10 cellular contexts compared by ENCODE assay signal in genomic region chr5:161676109-161676508, GRCh38. TPM values are rescaled to one million over a fixed set of nuclear protein-coding genes. Genes with fewer than 3 reads are reported as not detected.
DNase-seq lines count a peak whose midpoint lies in the region; ATAC-seq and TF ChIP-seq lines count a peak whose summit lies in the region.
"Had no signal": no experiment of that assay in that cellular context is flagged by ENCODE, and none has a peak within 500 bp of the region (broad histone marks: within the 10 kb centered on the region; RNA-seq: fewer than 3 reads in every experiment).

No MANE protein-coding gene starts in this region.

- 3 to 16% (median 7%) methylated on average over 2 of the region's 2 CpGs for WGBS in stomach, 5 donors

- H3K27me3 ChIP-seq in stomach = no peaks in the 10 kb centered on the region

- no peaks in the 10 kb centered on the region for H3K9me3 ChIP-seq in stomach
- H3K9me3 ChIP-seq: HAP-1 had no signal

- no peak overlapping the region for H3K27ac ChIP-seq in stomach
- H3K27ac ChIP-seq: skin epidermis had no signal

- DNase-seq in GDM1 (lab: John Stamatoyannopoulos, UW) (peak; percentile 20), cerebellar cortex (ENCODE audit: low spot score) (peak; percentile 40), stomach (no peak), NCI-H146 treated with DMSO at 0.1 percent for 48 hours (lab: John Stamatoyannopoulos, UW; ENCODE audit: unreplicated experiment) (no peak), COLO668 (lab: John Stamatoyannopoulos, UW; ENCODE audit: unreplicated experiment) (no peak), GOT3 (lab: John Stamatoyannopoulos, UW) (no peak)

- no peaks in the 10 kb centered on the region for H3K4me1 ChIP-seq in stomach
- H3K4me1 ChIP-seq: HAP-1 had no signal

- peak; percentile 28 for TF ChIP-seq RAD21 in Ishikawa (IDR thresholded peaks at IDR 0.05; ENCODE audit: low read depth)

- no peak for TF ChIP-seq POLR2A in stomach (IDR thresholded peaks at IDR 0.05)

- intact Hi-C loops in stomach (cut with DNase I; ENCODE audit: low total_unique reads) = no loop called here

- no peaks in the 10 kb centered on the region for H3K36me3 ChIP-seq in stomach
- H3K36me3 ChIP-seq: HAP-1 had no signal

- peak in 1 of 7 experiments; percentile 25 for TF ChIP-seq CTCF in stomach (IDR thresholded peaks at IDR 0.05)

- no peak overlapping the region for H3K4me3 ChIP-seq in stomach
- H3K4me3 ChIP-seq: HAP-1, skin epidermis had no signal

- peak; percentile 87 for ATAC-seq in GM21526 (IDR thresholded peaks at IDR 0.05; ENCODE audit: low FRiP score, unreplicated experiment)

- TF ChIP-seq EP300 in Ishikawa (IDR thresholded peaks at IDR 0.05; ENCODE audit: borderline replicate concordance) = no peak
- TF ChIP-seq EP300 in stomach (IDR thresholded peaks at IDR 0.05) = no peak

TF ChIP-seq in Ishikawa, 13 proteins besides CTCF, POLR2A, EP300 and RAD21:
- TF ChIP-seq CEBPB (IDR thresholded peaks at IDR 0.05) (no peak), REST (IDR thresholded peaks at IDR 0.05; ENCODE audit: low read depth) (no peak), MAX (IDR thresholded peaks at IDR 0.05) (no peak), TCF12 (IDR thresholded peaks at IDR 0.05; ENCODE audit: low read depth) (no peak), USF1 (IDR thresholded peaks at IDR 0.05) (no peak), CREB1 (IDR thresholded peaks at IDR 0.05; ENCODE audit: low read depth) (no peak), FOXM1 (IDR thresholded peaks at IDR 0.05; ENCODE audit: borderline replicate concordance, low read depth) (no peak), ZBTB7A (IDR thresholded peaks at IDR 0.05; ENCODE audit: low read depth) (no peak), TEAD4 (IDR thresholded peaks at IDR 0.05) (no peak), TAF1 (IDR thresholded peaks at IDR 0.05; ENCODE audit: low read depth) (no peak), YY1 (IDR thresholded peaks at IDR 0.05; ENCODE audit: low read depth) (no peak), EGR1 (IDR thresholded peaks at IDR 0.05) (no peak), NFIC (IDR thresholded peaks at IDR 0.05) (no peak)

RNA-seq across cellular contexts. Expression of gene GABRA6, which starts 9.4 kb away (rescaled TPM):
- not detected for total RNA-seq in stomach
- not detected for polyA plus RNA-seq in stomach

Comparison
In these comparisons a context has a peak if more than half of its experiments do, and no peak if none do; other contexts are left out.
1. DNase-seq: peak in GDM1 (single experiment) and cerebellar cortex (single experiment); none in stomach (single experiment), NCI-H146 treated with DMSO at 0.1 percent for 48 hours (single experiment), COLO668 (single experiment) and GOT3 (single experiment).